19 cellular contexts compared by ENCODE assay signal in genomic region chr17:30534298-30534697, GRCh38.
"Had no signal": no experiment of that assay in that cellular context is flagged by ENCODE, and none has a peak within 500 bp of the region (broad histone marks: within the 10 kb centered on the region; RNA-seq: fewer than 3 reads in every experiment).

No MANE protein-coding gene starts in this region.

- H3K4me1 ChIP-seq: Peyer's patch had no signal

- H3K9me3 ChIP-seq: Peyer's patch had no signal

- H3K27me3 ChIP-seq: Peyer's patch had no signal

- ATAC-seq: activated CD8-positive, alpha-beta memory T cell treated with anti-CD3 and anti-CD28 coated beads, Interleukin-2, amount 10 ng/mL, durations not matched to agents 7 days and 5 days; WTC11 had no signal

- H3K27ac ChIP-seq: Peyer's patch, RWPE1 had no signal

- H3K4me3 ChIP-seq: Peyer's patch had no signal

- H3K36me3 ChIP-seq: Peyer's patch had no signal

- DNase-seq: activated CD4-positive, alpha-beta T cell treated with anti-CD3 and anti-CD28 coated beads, Interleukin-2, amount 10 ng/mL, durations not matched to agents 24 days and 14 days; activated CD4-positive, alpha-beta T cell treated with anti-CD3 and anti-CD28 coated beads, Interleukin-2, amount 50 U/mL, for 48 hours; activated CD4-positive, CD25-positive, alpha-beta regulatory T cell treated with anti-CD3 and anti-CD28 coated beads, Interleukin-2, amount 50 U/mL, for 72 hours; activated CD8-positive, alpha-beta memory T cell treated with anti-CD3 and anti-CD28 coated beads, Interleukin-2, amount 10 ng/mL, durations not matched to agents 7 days and 5 days; activated effector memory CD4-positive, alpha-beta T cell treated with Interleukin-2 at 50 U/mL for 16 hours; activated naive CD4-positive, alpha-beta T cell; activated T-cell treated with anti-CD3 and anti-CD28 coated beads, Interleukin-2, amount 50 U/mL, for 24 hours; Kasumi-1; KBM-7; NCI-H1105 treated with DMSO at 0.1 percent for 48 hours; NCI-H1436 treated with DMSO at 0.1 percent for 48 hours; NCI-H1930; NCI-H446 treated with DMSO at 0.1 percent for 48 hours; NCI-H524 treated with DMSO at 0.1 percent for 48 hours; NCI-H82; Peyer's patch; SHP77 treated with DMSO at 0.1 percent for 48 hours had no signal
